In genomic region chr5:80238778-80239679, GRCh38 we compare ENCODE assay signal across 8 cellular contexts. TPM values are rescaled to one million over a fixed set of nuclear protein-coding genes. Genes with fewer than 3 reads are reported as not detected.
DNase-seq lines count a peak whose midpoint lies in the region; ATAC-seq and TF ChIP-seq lines count a peak whose summit lies in the region.

No MANE protein-coding gene starts in this region.

- intact Hi-C loops in dendritic cell treated with granulocyte-macrophage colony-stimulating factor and Interleukin-4, amounts not matched to agents 40 ng/mL and 50 ng/mL, for 4 days (cut with micrococcal nuclease), result no loop called here
- intact Hi-C loops in naive thymus-derived CD4-positive, alpha-beta T cell (cut with micrococcal nuclease), result loop anchor here in 1 of 2 donors (1.0 to 2.0 kb wide), 2 partner anchors 15 to 20 kb away; no protein-coding TSS in a partner anchor

- H3K79me2 ChIP-seq in DND-41 (ENCODE audit: insufficient read depth, low read length), result peaks cover 97% of the 10 kb centered on the region

- CTCF ChIA-PET in naive thymus-derived CD4-positive, alpha-beta T cell (lab: Charles Lee), result interaction anchor here (0.6 to 2.0 kb wide), 6 partner anchors 8 to 166 kb away, joined by 3 to 4 read pairs (median 3); no protein-coding TSS in a partner anchor

- peaks cover 55% of the 10 kb centered on the region for H3K36me3 Mint-ChIP-seq in dendritic cell treated with granulocyte-macrophage colony-stimulating factor and Interleukin-4, amounts not matched to agents 40 ng/mL and 50 ng/mL, for 4 days (ENCODE audit: low read depth)
- H3K36me3 Mint-ChIP-seq in naive thymus-derived CD4-positive, alpha-beta T cell, result peaks cover 6 to 58% (median 39%) of the 10 kb centered on the region in 5 donors

- peaks cover 24% of the 10 kb centered on the region for H3K36me3 ChIP-seq in DND-41 (ENCODE audit: insufficient read depth, low read length)
- H3K36me3 ChIP-seq in naive thymus-derived CD4-positive, alpha-beta T cell (ENCODE audit: control insufficient read depth in 2 of 3, insufficient read depth in 3 of 3, low read length in 3 of 3), result peaks cover 8 to 17% (median 9%) of the 10 kb centered on the region in 3 experiments
- H3K36me3 ChIP-seq in suprapubic skin, result peaks cover 3% of the 10 kb centered on the region

- H3K4me2 ChIP-seq in DND-41 (ENCODE audit: insufficient read depth, low read length), result no peak overlapping the region

- TF ChIP-seq CTCF in DND-41 (IDR thresholded peaks at IDR 0.05; ENCODE audit: borderline replicate concordance, extremely low read depth, low read length, poor library complexity, severe bottlenecking), result no peak
- TF ChIP-seq CTCF in suprapubic skin (IDR thresholded peaks at IDR 0.05), result no peak

- peaks cover 14% of the 10 kb centered on the region for H3K9me3 ChIP-seq in DND-41 (ENCODE audit: insufficient read depth, low read length, severe bottlenecking)
- H3K9me3 ChIP-seq in naive thymus-derived CD4-positive, alpha-beta T cell (ENCODE audit: control insufficient read depth in 2 of 3, low read length in 3 of 3), result peaks cover 0 to 9% (median 8%) of the 10 kb centered on the region in 3 experiments
- H3K9me3 ChIP-seq in suprapubic skin, result no peaks in the 10 kb centered on the region

- peak overlapping the region; percentile 58 for H3K27ac ChIP-seq in DND-41 (ENCODE audit: low read length)
- H3K27ac ChIP-seq in naive thymus-derived CD4-positive, alpha-beta T cell (ENCODE audit: low read depth, low read length), result peak overlapping the region; percentile 31
- H3K27ac ChIP-seq in suprapubic skin, result no peak overlapping the region

- H3K27me3 ChIP-seq in DND-41 (ENCODE audit: insufficient read depth, low read length, poor library complexity), result no peaks in the 10 kb centered on the region
- no peaks in the 10 kb centered on the region for H3K27me3 ChIP-seq in naive thymus-derived CD4-positive, alpha-beta T cell (ENCODE audit: control insufficient read depth in 2 of 2, insufficient read depth in 2 of 2, low read length in 2 of 2)
- no peaks in the 10 kb centered on the region for H3K27me3 ChIP-seq in suprapubic skin

- no peaks in the 10 kb centered on the region for H3K27me3 Mint-ChIP-seq in dendritic cell treated with granulocyte-macrophage colony-stimulating factor and Interleukin-4, amounts not matched to agents 40 ng/mL and 50 ng/mL, for 4 days
- no peaks in the 10 kb centered on the region for H3K27me3 Mint-ChIP-seq in naive thymus-derived CD4-positive, alpha-beta T cell

- peaks cover 38% of the 10 kb centered on the region for H3K4me1 ChIP-seq in DND-41 (ENCODE audit: insufficient read depth, low read length)
- H3K4me1 ChIP-seq in naive thymus-derived CD4-positive, alpha-beta T cell (ENCODE audit: control insufficient read depth in 2 of 2, insufficient read depth in 2 of 2, low read length in 2 of 2), result peaks cover 11 to 59% of the 10 kb centered on the region in 2 donors
- peaks cover 26% of the 10 kb centered on the region for H3K4me1 ChIP-seq in suprapubic skin

- peak; percentile 35; the same call in 1 of the 3 replicates for ATAC-seq in DND-41 (ENCODE audit: insufficient read depth, low read depth)
- ATAC-seq in naive thymus-derived CD4-positive, alpha-beta T cell, result no peak
- no peak for ATAC-seq in GM18907 (IDR thresholded peaks at IDR 0.05; ENCODE audit: unreplicated experiment)

- no peak overlapping the region for H3K4me3 Mint-ChIP-seq in dendritic cell treated with granulocyte-macrophage colony-stimulating factor and Interleukin-4, amounts not matched to agents 40 ng/mL and 50 ng/mL, for 4 days
- peak overlapping the region in 9 of 10 donors; percentile 59 to 89 (median 73) for H3K4me3 Mint-ChIP-seq in naive thymus-derived CD4-positive, alpha-beta T cell

- WGBS in suprapubic skin, result 22% methylated on average over 8 of the region's 8 CpGs

- no peak overlapping the region for H3K4me3 ChIP-seq in DND-41 (ENCODE audit: low read depth in 1 of 2, low read length in 2 of 2)
- H3K4me3 ChIP-seq in naive thymus-derived CD4-positive, alpha-beta T cell (ENCODE audit: low read length), result no peak overlapping the region
- no peak overlapping the region for H3K4me3 ChIP-seq in suprapubic skin

- no peak for TF ChIP-seq POLR2A in suprapubic skin (IDR thresholded peaks at IDR 0.05)

- H3K9ac ChIP-seq in DND-41 (ENCODE audit: low read depth, low read length), result no peak overlapping the region

- peak overlapping the region; percentile 46 for H3K27ac Mint-ChIP-seq in dendritic cell treated with granulocyte-macrophage colony-stimulating factor and Interleukin-4, amounts not matched to agents 40 ng/mL and 50 ng/mL, for 4 days
- H3K27ac Mint-ChIP-seq in naive thymus-derived CD4-positive, alpha-beta T cell, result peak overlapping the region in 8 of 9 donors; percentile 72 to 93 (median 84)

- H3K4me1 Mint-ChIP-seq in dendritic cell treated with granulocyte-macrophage colony-stimulating factor and Interleukin-4, amounts not matched to agents 40 ng/mL and 50 ng/mL, for 4 days (ENCODE audit: low read depth), result peaks cover 47% of the 10 kb centered on the region
- peaks cover 40 to 86% (median 77%) of the 10 kb centered on the region in 7 donors for H3K4me1 Mint-ChIP-seq in naive thymus-derived CD4-positive, alpha-beta T cell

- peaks cover 20% of the 10 kb centered on the region for H3K9me3 Mint-ChIP-seq in dendritic cell treated with granulocyte-macrophage colony-stimulating factor and Interleukin-4, amounts not matched to agents 40 ng/mL and 50 ng/mL, for 4 days
- peaks cover 0 to 21% (median 15%) of the 10 kb centered on the region in 11 donors for H3K9me3 Mint-ChIP-seq in naive thymus-derived CD4-positive, alpha-beta T cell

- DNase-seq in DND-41 (peak; percentile 33), NCI-H446 treated with DMSO at 0.1 percent for 48 hours (lab: John Stamatoyannopoulos, UW) (peak; percentile 44), suprapubic skin (ENCODE audit: low spot score in 2 of 2) (no peak), SK-N-DZ (ENCODE audit: low spot score) (no peak)
- no peak for DNase-seq in naive thymus-derived CD4-positive, alpha-beta T cell
- DNase-seq in effector CD4-positive, alpha-beta T cell, result no peak

- H2AFZ ChIP-seq in DND-41 (ENCODE audit: low read depth, low read length), result no peak overlapping the region

- peaks cover 22% of the 10 kb centered on the region for H4K20me1 ChIP-seq in DND-41 (ENCODE audit: insufficient read depth, low read length)

- POLR2A ChIA-PET in naive thymus-derived CD4-positive, alpha-beta T cell (lab: Charles Lee), result interaction anchor here (0.6 to 4.8 kb wide), 13 partner anchors 9 to 56 kb away, joined by 3 to 29 read pairs (median 4); partner anchors contain the start of gene SERINC5

- TF ChIP-seq EP300 in suprapubic skin (IDR thresholded peaks at IDR 0.05), result no peak

RNA-seq across cellular contexts. Expression of gene SERINC5, which starts 16.8 kb away (rescaled TPM):
- 100 to 1,000 TPM in 4 of 5 experiments, 10 to 100 TPM in 1; 71.2 to 164 (median 163) TPM for total RNA-seq in naive thymus-derived CD4-positive, alpha-beta T cell
- polyA plus RNA-seq in naive thymus-derived CD4-positive, alpha-beta T cell, result 10 to 100 TPM; 34.3 to 34.9 TPM
- total RNA-seq in suprapubic skin, result 10 to 100 TPM; 53.8 to 68.8 (median 62.5) TPM
- 16.7 and 20.5 TPM in 2 replicates for polyA plus RNA-seq in SK-N-DZ (2014; cell fraction: cytosol; rRNA removed)
- polyA plus RNA-seq in SK-N-DZ (2014; cell fraction: nucleus; rRNA removed), result 5.9 and 10.0 TPM in 2 replicates

Comparison
In these comparisons a context has a peak if more than half of its experiments do, and no peak if none do; other contexts are left out.
1. DNase-seq: peak in DND-41 (single experiment) and NCI-H446 treated with DMSO at 0.1 percent for 48 hours (single experiment); none in naive thymus-derived CD4-positive, alpha-beta T cell (0 of 9), effector CD4-positive, alpha-beta T cell (single experiment), suprapubic skin (0 of 2) and SK-N-DZ (single experiment).